ENCODE assay signal across 8 cellular contexts in genomic region chr17:79796570-79797491, GRCh38. TPM values are rescaled to one million over a fixed set of nuclear protein-coding genes. Genes with fewer than 3 reads are reported as not detected.
A peak's percentile ranks its signal among the peaks of the same experiment; 100 is the strongest.
DNase-seq lines count a peak whose midpoint lies in the region; ATAC-seq and TF ChIP-seq lines count a peak whose summit lies in the region.

TSS of gene CBX8 (minus strand) at chr17:79797077. CDS start at chr17:79796998, 79 bp downstream.

- H3K79me1 ChIP-seq in trophoblast cell (ENCODE audit: low read length), result peaks cover 10% of the 10 kb centered on the region

- H3K4me2 ChIP-seq in trophoblast cell (ENCODE audit: low read length), result peak within 1 kb of the TSS; percentile 57

- peak; percentile 86 for ATAC-seq in HG02763 (IDR thresholded peaks at IDR 0.05; ENCODE audit: unreplicated experiment)
- peak; percentile 93 to 99 (median 97) for ATAC-seq in heart left ventricle

- peak within 1 kb of the TSS; percentile 85 for H4K12ac ChIP-seq in trophoblast cell (ENCODE audit: low read depth, low read length)

- H3K36me3 ChIP-seq in adipocyte (ENCODE audit: control insufficient read depth, insufficient read depth, low read length, severe bottlenecking) (no peaks in the 10 kb centered on the region), heart left ventricle (peaks cover 0 to 9% (median 0%) of the 10 kb centered on the region in 9 donors), trophoblast cell (ENCODE audit: control insufficient read depth in 1 of 2, insufficient read depth in 2 of 2, low read length in 2 of 2) (peaks cover 0 to 6% of the 10 kb centered on the region in 2 experiments), transverse colon (no peaks in the 10 kb centered on the region)

- H3K9ac ChIP-seq in adipocyte (ENCODE audit: low read length), result peak within 1 kb of the TSS; percentile 90
- peak within 1 kb of the TSS; percentile 77 for H3K9ac ChIP-seq in trophoblast cell (ENCODE audit: low read length)

- H3K18ac ChIP-seq in trophoblast cell (ENCODE audit: low read length), result peak within 1 kb of the TSS; percentile 85

- TF ChIP-seq POLR2A in heart left ventricle (IDR thresholded peaks at IDR 0.05) (peak in 1 of 2 donors; percentile 54), transverse colon (IDR thresholded peaks at IDR 0.05) (peak; percentile 26)

- in situ Hi-C loops in transverse colon (cut with MboI; ENCODE audit: low pct_ligation_motif_present in 1 of 4, low pct_unique_long_range_greater_than_20kb in 1 of 4, low sequenced_read_pairs in 3 of 4), result no loop called here

- peak within 1 kb of the TSS; percentile 65 for H3K4ac ChIP-seq in trophoblast cell (ENCODE audit: low read depth, low read length)

- peak within 1 kb of the TSS; percentile 93 for H4K8ac ChIP-seq in trophoblast cell (ENCODE audit: low read depth, low read length)

- intact Hi-C loops in heart left ventricle (cut with DNase I), result loop anchor here in 9 of 10 donors (2.0 to 10.0 kb wide), 6 partner anchors 40 to 195 kb away; partner anchors contain the start of gene CBX4 (in 5 of the 9)
- intact Hi-C loops in transverse colon (cut with DNase I; ENCODE audit: low total_unique reads), result loop anchor here (5.0 kb wide), 1 partner anchor 45 kb away; no protein-coding TSS in a partner anchor

- peak; percentile 11 for TF ChIP-seq EP300 in transverse colon (IDR thresholded peaks at IDR 0.05; ENCODE audit: low read depth)

- H3K4me1 ChIP-seq in adipocyte (ENCODE audit: control insufficient read depth, insufficient read depth, low read length) (peaks cover 49% of the 10 kb centered on the region), heart left ventricle (peaks cover 3 to 68% (median 51%) of the 10 kb centered on the region in 12 donors), trophoblast cell (ENCODE audit: control insufficient read depth in 1 of 2, insufficient read depth in 2 of 2, low read length in 2 of 2) (peaks cover 23 to 33% of the 10 kb centered on the region in 2 experiments), transverse colon (peaks cover 18 to 63% (median 53%) of the 10 kb centered on the region in 4 donors)

- TF ChIP-seq CTCF in GM12865 (IDR thresholded peaks at IDR 0.05; ENCODE audit: insufficient read depth, low read depth, low read length, missing control alignments) (no peak), heart left ventricle (IDR thresholded peaks at IDR 0.05) (peak in 10 of 12 donors; percentile 8 to 51 (median 27)), transverse colon (IDR thresholded peaks at IDR 0.05) (no peak)

- peak within 1 kb of the TSS; percentile 72 for H2AFZ ChIP-seq in trophoblast cell (ENCODE audit: insufficient read depth, low read length, poor library complexity)

- H2BK120ac ChIP-seq in trophoblast cell (ENCODE audit: insufficient read depth, low read length, poor library complexity), result peak within 1 kb of the TSS; percentile 88

- no peak within 1 kb of the TSS for H3K23ac ChIP-seq in trophoblast cell (ENCODE audit: low read length)

- H2BK5ac ChIP-seq in trophoblast cell (ENCODE audit: low read depth, low read length, poor library complexity), result peak within 1 kb of the TSS; percentile 64

- H3K9me3 ChIP-seq in adipocyte (ENCODE audit: control insufficient read depth, low read length), result no peaks in the 10 kb centered on the region
- H3K9me3 ChIP-seq in heart left ventricle, result no peaks in the 10 kb centered on the region
- H3K9me3 ChIP-seq in trophoblast cell (ENCODE audit: insufficient read depth, low read depth, low read length), result peaks cover 4% of the 10 kb centered on the region
- H3K9me3 ChIP-seq in transverse colon, result no peaks in the 10 kb centered on the region

- WGBS in heart left ventricle, 4 donors, result 1% methylated on average over 38 to 92 of the region's 92 CpGs
- no CpG with 5 or more reads among the region's 92 CpGs for WGBS in trophoblast cell (ENCODE audit: extremely low coverage, insufficient coverage, insufficient read length)
- WGBS in transverse colon (ENCODE audit: low coverage in 1 of 2), 2 donors, result 1% methylated on average over 73 of the region's 92 CpGs; no CpG with 5 or more reads in 1 of the 2 donors

- H3K4me3 ChIP-seq in GM12865 (ENCODE audit: low read depth, low read length) (peak within 1 kb of the TSS; percentile 92), adipocyte (ENCODE audit: low read length) (peak within 1 kb of the TSS; percentile 82), heart left ventricle (peak within 1 kb of the TSS; percentile 56 to 95 (median 74)), trophoblast cell (ENCODE audit: low read depth, low read length) (peak within 1 kb of the TSS; percentile 82), transverse colon (peak within 1 kb of the TSS; percentile 64 to 80 (median 78))

- peaks cover 3% of the 10 kb centered on the region for H3K79me2 ChIP-seq in trophoblast cell (ENCODE audit: control insufficient read depth, insufficient read depth, low read length, poor library complexity)

- H3K27ac ChIP-seq in heart left ventricle (peak within 1 kb of the TSS; percentile 49 to 92 (median 86)), trophoblast cell (ENCODE audit: low read depth, low read length) (peak within 1 kb of the TSS; percentile 38), transverse colon (peak within 1 kb of the TSS; percentile 85 to 88 (median 86))

- peak within 1 kb of the TSS; percentile 70 for H2BK12ac ChIP-seq in trophoblast cell (ENCODE audit: low read length)

- peak within 1 kb of the TSS; percentile 84 for H4K91ac ChIP-seq in trophoblast cell (ENCODE audit: low read depth, low read length)

- peaks cover 41% of the 10 kb centered on the region for H3K27me3 ChIP-seq in adipocyte (replicated peaks; ENCODE audit: control insufficient read depth, insufficient read depth, low read length)
- H3K27me3 ChIP-seq in heart left ventricle, result peaks cover 50 to 67% (median 61%) of the 10 kb centered on the region in 9 donors
- H3K27me3 ChIP-seq in trophoblast cell (ENCODE audit: insufficient read depth, low read length), result peaks cover 78% of the 10 kb centered on the region
- H3K27me3 ChIP-seq in transverse colon, result peaks cover 66% of the 10 kb centered on the region

- peak; percentile 100 for DNase-seq in GM12865 (ENCODE audit: low read depth)
- DNase-seq in NCI-H1417 treated with DMSO at 0.1 percent for 48 hours (lab: John Stamatoyannopoulos, UW), result peak; percentile 97
- peak; percentile 97 to 98 for DNase-seq in SW 1271 (lab: John Stamatoyannopoulos, UW)
- peak; percentile 100 for DNase-seq in adipocyte (ENCODE audit: low read depth)
- DNase-seq in heart left ventricle, result peak; percentile 100
- peak; percentile 99 to 100 for DNase-seq in trophoblast cell
- peak; percentile 100 for DNase-seq in transverse colon

- peak within 1 kb of the TSS; percentile 86 for H3K14ac ChIP-seq in trophoblast cell (ENCODE audit: low read length)

- peak within 1 kb of the TSS; percentile 36 for H2AK5ac ChIP-seq in trophoblast cell (ENCODE audit: low read length)

RNA-seq across cellular contexts. Expression of gene CBX8, which starts in this region (rescaled TPM):
- total RNA-seq in heart left ventricle, result 1 to 10 TPM; 1.5 to 9.2 (median 5.3) TPM
- 1 to 10 TPM; 3.6 to 5.1 TPM for polyA plus RNA-seq in heart left ventricle
- 1.2 and 1.5 TPM in 2 replicates for polyA plus RNA-seq in trophoblast cell (2013)
- 1 to 10 TPM; 1.5 to 4.4 (median 3.1) TPM for total RNA-seq in transverse colon

Comparison
In these comparisons a context has a peak if more than half of its experiments do, and no peak if none do; other contexts are left out.
1. Peak in every context shown above with its lines: DNase-seq, ATAC-seq, H3K4me3 ChIP-seq and H3K27ac ChIP-seq.
2. CTCF ChIP-seq: peak in heart left ventricle (10 of 12); none in GM12865 (single experiment) and transverse colon (0 of 5).